In genomic region chr2:226803410-226803809, GRCh38 we compare ENCODE assay signal across 39 cellular contexts.
"Had no signal": no experiment of that assay in that cellular context is flagged by ENCODE, and none has a peak within 500 bp of the region (broad histone marks: within the 10 kb centered on the region; RNA-seq: fewer than 3 reads in every experiment).

No MANE protein-coding gene starts in this region.

- H3K4me1 ChIP-seq: breast epithelium had no signal

- H3K36me3 Mint-ChIP-seq: activated naive CD4-positive, alpha-beta T cell treated with anti-CD3 and anti-CD28 coated beads, Interleukin-2, amount 10 ng/mL, durations not matched to agents 7 days and 5 days; activated naive CD4-positive, alpha-beta T cell treated with anti-CD3 and anti-CD28 coated beads, Interleukin-2, amount 50 U/mL, for 24 hours; activated naive CD4-positive, alpha-beta T cell treated with anti-CD3 and anti-CD28 coated beads, Interleukin-2, amount 50 U/mL, for 72 hours; activated naive CD8-positive, alpha-beta T cell; activated naive CD8-positive, alpha-beta T cell treated with anti-CD3 and anti-CD28 coated beads for 36 hours; activated naive CD8-positive, alpha-beta T cell treated with anti-CD3 and anti-CD28 coated beads, Interleukin-2, amount 10 ng/mL, durations not matched to agents 7 days and 5 days; brain had no signal

- H3K4me3 ChIP-seq: adrenal gland, ascending aorta, body of pancreas, breast epithelium, cardiac muscle cell had no signal

- H3K9me3 Mint-ChIP-seq: activated naive CD4-positive, alpha-beta T cell treated with anti-CD3 and anti-CD28 coated beads for 36 hours; activated naive CD4-positive, alpha-beta T cell treated with anti-CD3 and anti-CD28 coated beads, Interleukin-2, amount 10 ng/mL, durations not matched to agents 7 days and 5 days; activated naive CD4-positive, alpha-beta T cell treated with anti-CD3 and anti-CD28 coated beads, Interleukin-2, amount 50 U/mL, for 24 hours; activated naive CD4-positive, alpha-beta T cell treated with anti-CD3 and anti-CD28 coated beads, Interleukin-2, amount 50 U/mL, for 72 hours; activated naive CD8-positive, alpha-beta T cell treated with anti-CD3 and anti-CD28 coated beads for 36 hours; activated naive CD8-positive, alpha-beta T cell treated with anti-CD3 and anti-CD28 coated beads, Interleukin-2, amount 10 ng/mL, durations not matched to agents 7 days and 5 days; activated naive CD8-positive, alpha-beta T cell treated with anti-CD3 and anti-CD28 coated beads, Interleukin-2, amount 50 U/mL, for 24 hours; activated T-cell treated with anti-CD3 and anti-CD28 coated beads, Interleukin-2, amount 50 U/mL, for 24 hours; activated T-cell treated with anti-CD3 and anti-CD28 coated beads, Interleukin-2, amount 50 U/mL, for 4 hours; activated T-cell treated with anti-CD3 and anti-CD28 coated beads, Interleukin-2, amount 50 U/mL, for 72 hours; activated T-helper 1 cell treated with anti-CD3 and anti-CD28 coated beads, Interleukin-12 subunit alpha, Interleukin-12 subunit beta, Interleukin-2, Interleukin-4 antibody, amounts not matched to agents 30 ng/mL and 10 ng/mL and 1 ng/mL, durations not matched to agents 14 hours and 24 hours and 36 hours; activated T-helper 17 cell treated with anti-CD3 and anti-CD28 coated beads, Interleukin-2, amount 50 U/mL, for 72 hours; activated T-helper 2 cell treated with anti-CD3 and anti-CD28 coated beads, Interferon-gamma antibody, Interleukin-2, Interleukin-4, amounts not matched to agents 10 μg/mL and 5 μg/mL and 100 μg/mL, durations not matched to agents 14 hours and 24 hours and 36 hours; central memory CD8-positive, alpha-beta T cell had no signal

- DNase-seq: activated effector memory CD4-positive, alpha-beta T cell treated with anti-CD3 and anti-CD28 coated beads, Interleukin-2, amount 50 U/mL, for 16 hours; activated effector memory CD4-positive, alpha-beta T cell treated with Interleukin-2 at 50 U/mL for 16 hours; activated gamma-delta T cell; activated gamma-delta T cell treated with Interleukin-2 at 50 U/mL for 16 hours; activated naive CD4-positive, alpha-beta T cell; activated naive CD4-positive, alpha-beta T cell treated with anti-CD3 and anti-CD28 coated beads for 36 hours; activated naive CD4-positive, alpha-beta T cell treated with anti-CD3 and anti-CD28 coated beads, Interleukin-2, amount 10 ng/mL, durations not matched to agents 7 days and 5 days; activated naive CD4-positive, alpha-beta T cell treated with anti-CD3 and anti-CD28 coated beads, Interleukin-2, amount 50 U/mL, for 16 hours; activated naive CD4-positive, alpha-beta T cell treated with Interleukin-2 at 50 U/mL for 16 hours; activated naive CD8-positive, alpha-beta T cell treated with anti-CD3 and anti-CD28 coated beads for 36 hours; activated naive CD8-positive, alpha-beta T cell treated with anti-CD3 and anti-CD28 coated beads, Interleukin-2, amount 10 ng/mL, durations not matched to agents 7 days and 5 days; activated naive CD8-positive, alpha-beta T cell treated with anti-CD3 and anti-CD28 coated beads, Interleukin-2, amount 50 U/mL, for 24 hours; activated T-cell treated with anti-CD3 and anti-CD28 coated beads, Interleukin-2, amount 50 U/mL, for 24 hours; activated T-cell treated with anti-CD3 and anti-CD28 coated beads, Interleukin-2, amount 50 U/mL, for 4 hours; activated T-cell treated with anti-CD3 and anti-CD28 coated beads, Interleukin-2, amount 50 U/mL, for 48 hours; activated T-cell treated with anti-CD3 and anti-CD28 coated beads, Interleukin-2, amount 50 U/mL, for 72 hours; adrenal gland; amniotic stem cell; amygdala; anterior cingulate cortex; aorta; body of pancreas; brain microvascular endothelial cell; caudate nucleus; central memory CD4-positive, alpha-beta T cell; cerebellar nuclear complex had no signal

- H3K27ac ChIP-seq: adrenal gland, ascending aorta, body of pancreas, brain microvascular endothelial cell, breast epithelium, cardiac muscle cell had no signal

- H3K9me3 ChIP-seq: adrenal gland, ascending aorta, body of pancreas, breast epithelium had no signal

- H3K27me3 ChIP-seq: adrenal gland, body of pancreas, brain microvascular endothelial cell, breast epithelium, cardiac muscle cell had no signal

- H3K4me3 Mint-ChIP-seq: activated naive CD4-positive, alpha-beta T cell treated with anti-CD3 and anti-CD28 coated beads for 36 hours; activated naive CD4-positive, alpha-beta T cell treated with anti-CD3 and anti-CD28 coated beads, Interleukin-2, amount 10 ng/mL, durations not matched to agents 7 days and 5 days; activated naive CD4-positive, alpha-beta T cell treated with anti-CD3 and anti-CD28 coated beads, Interleukin-2, amount 50 U/mL, for 24 hours; activated naive CD8-positive, alpha-beta T cell; activated naive CD8-positive, alpha-beta T cell treated with anti-CD3 and anti-CD28 coated beads for 36 hours; activated naive CD8-positive, alpha-beta T cell treated with anti-CD3 and anti-CD28 coated beads, Interleukin-2, amount 10 ng/mL, durations not matched to agents 7 days and 5 days; activated naive CD8-positive, alpha-beta T cell treated with anti-CD3 and anti-CD28 coated beads, Interleukin-2, amount 50 U/mL, for 24 hours; activated T-cell treated with anti-CD3 and anti-CD28 coated beads, Interleukin-2, amount 50 U/mL, for 24 hours; activated T-cell treated with anti-CD3 and anti-CD28 coated beads, Interleukin-2, amount 50 U/mL, for 4 hours; activated T-cell treated with anti-CD3 and anti-CD28 coated beads, Interleukin-2, amount 50 U/mL, for 72 hours; activated T-helper 1 cell treated with anti-CD3 and anti-CD28 coated beads, Interleukin-12 subunit alpha, Interleukin-12 subunit beta, Interleukin-2, Interleukin-4 antibody, amounts not matched to agents 30 ng/mL and 10 ng/mL and 1 ng/mL, durations not matched to agents 14 hours and 24 hours and 36 hours; activated T-helper 17 cell treated with anti-CD3 and anti-CD28 coated beads, Interleukin-2, amount 50 U/mL, for 72 hours; brain; central memory CD8-positive, alpha-beta T cell had no signal

- H3K27ac Mint-ChIP-seq: activated naive CD4-positive, alpha-beta T cell treated with anti-CD3 and anti-CD28 coated beads for 36 hours; activated naive CD4-positive, alpha-beta T cell treated with anti-CD3 and anti-CD28 coated beads, Interleukin-2, amount 10 ng/mL, durations not matched to agents 7 days and 5 days; activated naive CD4-positive, alpha-beta T cell treated with anti-CD3 and anti-CD28 coated beads, Interleukin-2, amount 50 U/mL, for 24 hours; activated naive CD4-positive, alpha-beta T cell treated with anti-CD3 and anti-CD28 coated beads, Interleukin-2, amount 50 U/mL, for 72 hours; activated naive CD8-positive, alpha-beta T cell; activated naive CD8-positive, alpha-beta T cell treated with anti-CD3 and anti-CD28 coated beads for 36 hours; activated naive CD8-positive, alpha-beta T cell treated with anti-CD3 and anti-CD28 coated beads, Interleukin-2, amount 10 ng/mL, durations not matched to agents 7 days and 5 days; activated naive CD8-positive, alpha-beta T cell treated with anti-CD3 and anti-CD28 coated beads, Interleukin-2, amount 50 U/mL, for 24 hours; activated T-cell treated with anti-CD3 and anti-CD28 coated beads, Interleukin-2, amount 50 U/mL, for 24 hours; activated T-cell treated with anti-CD3 and anti-CD28 coated beads, Interleukin-2, amount 50 U/mL, for 72 hours; activated T-helper 1 cell treated with anti-CD3 and anti-CD28 coated beads, Interleukin-12 subunit alpha, Interleukin-12 subunit beta, Interleukin-2, Interleukin-4 antibody, amounts not matched to agents 30 ng/mL and 10 ng/mL and 1 ng/mL, durations not matched to agents 14 hours and 24 hours and 36 hours; activated T-helper 17 cell treated with anti-CD3 and anti-CD28 coated beads, Interleukin-2, amount 50 U/mL, for 72 hours; activated T-helper 2 cell treated with anti-CD3 and anti-CD28 coated beads, Interferon-gamma antibody, Interleukin-2, Interleukin-4, amounts not matched to agents 10 μg/mL and 5 μg/mL and 100 μg/mL, durations not matched to agents 14 hours and 24 hours and 36 hours had no signal

- ATAC-seq: activated naive CD4-positive, alpha-beta T cell treated with anti-CD3 and anti-CD28 coated beads, Interleukin-2, amount 50 U/mL, for 72 hours; activated naive CD8-positive, alpha-beta T cell treated with anti-CD3 and anti-CD28 coated beads, Interleukin-2, amount 50 U/mL, for 24 hours; activated T-cell treated with anti-CD3 and anti-CD28 coated beads, Interleukin-2, amount 50 U/mL, for 4 hours; activated T-cell treated with anti-CD3 and anti-CD28 coated beads, Interleukin-2, amount 50 U/mL, for 72 hours; activated T-helper 17 cell treated with anti-CD3 and anti-CD28 coated beads, Interleukin-2, amount 50 U/mL, for 72 hours; body of pancreas had no signal

- FAIRE-seq: astrocyte, bronchial epithelial cell had no signal

- H3K36me3 ChIP-seq: adrenal gland, ascending aorta, brain microvascular endothelial cell, breast epithelium, cardiac muscle cell had no signal
